Comparison of ENCODE assay signal across 16 cellular contexts in the genomic region with DNA sequence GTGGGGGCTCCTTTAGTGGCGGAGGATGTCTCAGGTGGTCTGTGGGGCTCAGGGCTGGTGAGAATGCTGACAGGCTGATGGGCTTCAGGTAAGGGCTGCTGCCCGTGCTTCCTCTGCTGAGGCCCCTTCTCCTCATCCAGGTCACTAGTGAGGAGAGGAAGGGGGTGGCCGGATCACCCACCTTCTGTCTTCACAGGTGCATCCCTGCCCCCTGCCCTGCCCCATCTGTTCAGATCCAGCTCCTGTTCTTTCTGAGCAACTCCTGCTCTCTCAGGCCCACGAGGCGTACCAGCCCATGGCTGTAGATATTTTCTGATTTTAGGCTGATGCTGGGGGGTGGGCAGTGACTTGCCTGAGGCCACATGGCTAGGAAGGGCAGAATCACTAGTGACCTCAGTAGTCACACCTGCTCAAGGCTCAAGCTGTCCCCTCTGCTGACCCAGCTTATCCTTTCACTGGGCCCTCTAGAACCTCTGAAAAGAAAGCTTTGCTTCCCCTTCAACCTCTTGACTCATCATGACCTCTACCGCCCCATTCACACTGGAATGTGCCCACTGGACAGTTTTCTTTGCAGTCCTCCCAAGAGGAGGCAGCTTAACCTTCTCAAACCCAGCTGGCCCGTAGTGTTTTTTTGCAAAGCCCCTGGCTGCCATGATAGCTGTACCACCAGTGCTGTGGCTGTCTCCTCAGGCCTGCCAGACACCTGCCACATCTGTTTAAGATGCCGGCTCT. TPM values are rescaled to one million over a fixed set of nuclear protein-coding genes. Genes with fewer than 3 reads are reported as not detected.
DNase-seq lines count a peak whose midpoint lies in the region; ATAC-seq, FAIRE-seq and TF ChIP-seq lines count a peak whose summit lies in the region.
"Had no signal": no experiment of that assay in that cellular context is flagged by ENCODE, and none has a peak within 500 bp of the region (broad histone marks: within the 10 kb centered on the region; RNA-seq: fewer than 3 reads in every experiment).

No MANE protein-coding gene starts in this region.

- peaks cover 25% of the 10 kb centered on the region for H3F3A ChIP-seq in neural progenitor cell (ENCODE audit: low read depth)

- in situ Hi-C loops in G401 (cut with HindIII; ENCODE audit: low sequenced_read_pairs) = no loop called here

- H3K4me1 Mint-ChIP-seq in astrocyte (ENCODE audit: low read depth, unreplicated experiment) (peaks cover 29% of the 10 kb centered on the region), neural progenitor cell (peaks cover 25% of the 10 kb centered on the region)

- H4K20me1 ChIP-seq in astrocyte (ENCODE audit: insufficient read depth, low read length) = peaks cover 19% of the 10 kb centered on the region
- H4K20me1 ChIP-seq in neural progenitor cell (ENCODE audit: low read depth) = peaks cover 5% of the 10 kb centered on the region

- H3K4me2 ChIP-seq in astrocyte (ENCODE audit: low read length) (no peak overlapping the region), neural progenitor cell (peak overlapping the region; percentile 40)

- H3K79me2 ChIP-seq in astrocyte (ENCODE audit: insufficient read depth, low read length) (no peaks in the 10 kb centered on the region), neural progenitor cell (ENCODE audit: low read depth) (no peaks in the 10 kb centered on the region)

- H3K9me3 ChIP-seq in astrocyte (ENCODE audit: insufficient read depth, low read depth, low read length) = no peaks in the 10 kb centered on the region
- no peaks in the 10 kb centered on the region for H3K9me3 ChIP-seq in neural progenitor cell (ENCODE audit: low read depth)
- H3K9me3 ChIP-seq: psoas muscle had no signal

- H3K9ac ChIP-seq in astrocyte (ENCODE audit: low read length) (no peak overlapping the region), neural progenitor cell (no peak overlapping the region)

- H3K36me3 Mint-ChIP-seq in astrocyte (ENCODE audit: low read depth, unreplicated experiment) (no peaks in the 10 kb centered on the region), neural progenitor cell (peaks cover 2% of the 10 kb centered on the region)

- H3K36me3 ChIP-seq in astrocyte (ENCODE audit: insufficient read depth, low read length) (no peaks in the 10 kb centered on the region), neural progenitor cell (no peaks in the 10 kb centered on the region)

- no peak overlapping the region for H3K4me3 Mint-ChIP-seq in astrocyte (ENCODE audit: unreplicated experiment)
- H3K4me3 Mint-ChIP-seq in neural progenitor cell = peak overlapping the region; percentile 53

- peak; percentile 60 for DNase-seq in AG08396 (ENCODE audit: low spot score)
- DNase-seq in G401 (ENCODE audit: low spot score) = peak; percentile 44
- no peak for DNase-seq in astrocyte (ENCODE audit: low read depth)
- DNase-seq in neural progenitor cell (ENCODE audit: low spot score) = peak; percentile 46
- no peak for DNase-seq in GM12892 (ENCODE audit: insufficient read length)
- DNase-seq: COR-L47; mesendoderm; NCI-H1105 treated with DMSO at 0.1 percent for 48 hours; psoas muscle; stimulated activated CD4-positive, alpha-beta T cell treated with anti-CD3 and anti-CD28 coated beads, Interleukin-4, amount 100 ng/mL, for 1 hour; stimulated activated naive CD8-positive, alpha-beta T cell treated with anti-CD3 and anti-CD28 coated beads, Interleukin-15, Interleukin-2, amounts not matched to agents 100 U/mL and 50 U/mL, for 24 hours had no signal

- peaks cover 9% of the 10 kb centered on the region for H3K4me1 ChIP-seq in astrocyte (ENCODE audit: insufficient read depth, low read length)
- H3K4me1 ChIP-seq in neural progenitor cell = peaks cover 26% of the 10 kb centered on the region

- no peak for TF ChIP-seq POLR2A in GM12892 (IDR thresholded peaks at IDR 0.05; ENCODE audit: low read depth, low read length)

- no peak overlapping the region for H3K4me3 ChIP-seq in astrocyte (ENCODE audit: insufficient read depth, low read depth, low read length)
- no peak overlapping the region for H3K4me3 ChIP-seq in neural progenitor cell

- no peak for ATAC-seq in HG03039 (IDR thresholded peaks at IDR 0.05; ENCODE audit: unreplicated experiment)
- ATAC-seq in HG03108 (IDR thresholded peaks at IDR 0.05; ENCODE audit: unreplicated experiment) = no peak
- ATAC-seq in HG02885 (IDR thresholded peaks at IDR 0.05; ENCODE audit: poor library complexity, unreplicated experiment) = no peak
- ATAC-seq: stimulated activated naive CD8-positive, alpha-beta T cell treated with anti-CD3 and anti-CD28 coated beads, Interleukin-15, Interleukin-2, amounts not matched to agents 100 U/mL and 50 U/mL, for 24 hours had no signal

- H3K27me3 Mint-ChIP-seq in astrocyte (ENCODE audit: low read depth, unreplicated experiment) (no peaks in the 10 kb centered on the region), neural progenitor cell (ENCODE audit: insufficient read depth, low read depth) (peaks cover 16% of the 10 kb centered on the region)

- no peak for FAIRE-seq in astrocyte (lab: Jason Lieb, UNC)
- no peak for FAIRE-seq in GM12892 (lab: Jason Lieb, UNC)

- no peaks in the 10 kb centered on the region for H3K27me3 ChIP-seq in astrocyte (ENCODE audit: insufficient read depth, low read length)
- no peaks in the 10 kb centered on the region for H3K27me3 ChIP-seq in neural progenitor cell

- H3K27ac ChIP-seq in astrocyte (ENCODE audit: low read depth, low read length) (no peak overlapping the region), neural progenitor cell (peak overlapping the region; percentile 50)

- H3K9me3 Mint-ChIP-seq in astrocyte (ENCODE audit: unreplicated experiment) (no peaks in the 10 kb centered on the region), neural progenitor cell (no peaks in the 10 kb centered on the region)

- H2AFZ ChIP-seq in astrocyte (ENCODE audit: low read depth, low read length) = no peak overlapping the region
- H2AFZ ChIP-seq in neural progenitor cell (replicated peaks) = no peak overlapping the region

- H3K27ac Mint-ChIP-seq in astrocyte (ENCODE audit: unreplicated experiment) (peak overlapping the region; percentile 10), neural progenitor cell (peak overlapping the region; percentile 71)

- TF ChIP-seq CTCF in astrocyte (IDR thresholded peaks at IDR 0.05; ENCODE audit: insufficient read depth, low read depth, low read length) (no peak), neural progenitor cell (IDR thresholded peaks at IDR 0.05) (no peak)

RNA-seq across cellular contexts. Expression of a gene that starts 14.8 kb away (rescaled TPM):
- total RNA-seq in G401 (2014; rRNA removed; shearing (Covaris generic)) = 0.31 TPM in 1 of 2 replicates, not detected in the other
- total RNA-seq in astrocyte = 0.34 and 0.36 TPM in 2 replicates
- 1.8 and 2.0 TPM in 2 replicates for total RNA-seq in neural progenitor cell (ENCODE audit: low replicate concordance)
- polyA plus RNA-seq in GM12892 (2012; ENCODE audit: missing spikeins) = not detected

RNA-seq across cellular contexts. Expression of a gene that starts 14.8 kb away (rescaled TPM):
- total RNA-seq in G401 (2014; rRNA removed; shearing (Covaris generic)) = not detected in 2 replicates
- total RNA-seq in astrocyte (not detected in 2 replicates), neural progenitor cell (ENCODE audit: low replicate concordance) (not detected in 2 replicates)
- polyA plus RNA-seq in GM12892 (2012; ENCODE audit: missing spikeins) = not detected
- total RNA-seq: cardiac septum, epithelial cell of proximal tubule had no signal
- polyA plus RNA-seq: psoas muscle had no signal

RNA-seq across cellular contexts. Expression of a gene that starts 16.2 kb away (rescaled TPM):
- total RNA-seq in G401 (2014; rRNA removed; shearing (Covaris generic)) = 30.6 and 33.0 TPM in 2 replicates
- 46.1 and 47.5 TPM in 2 replicates for total RNA-seq in astrocyte
- total RNA-seq in neural progenitor cell (ENCODE audit: low replicate concordance) = 4.7 and 15.7 TPM in 2 replicates
- polyA plus RNA-seq in GM12892 (2012; ENCODE audit: missing spikeins) = 9.8 TPM

RNA-seq across cellular contexts. Expression of a gene that starts 25.4 kb away (rescaled TPM):
- total RNA-seq in G401 (2014; rRNA removed; shearing (Covaris generic)) = 0.74 TPM in 1 of 2 replicates, not detected in the other
- total RNA-seq in astrocyte = 0.99 TPM in 1 of 2 replicates, not detected in the other
- not detected in 2 replicates for total RNA-seq in neural progenitor cell (ENCODE audit: low replicate concordance)
- polyA plus RNA-seq in GM12892 (2012; ENCODE audit: missing spikeins) = not detected
- total RNA-seq: cardiac septum, epithelial cell of proximal tubule, psoas muscle had no signal
- polyA plus RNA-seq: psoas muscle had no signal

RNA-seq across cellular contexts. Expression of a gene that starts 32.3 kb away (rescaled TPM):
- total RNA-seq in G401 (2014; rRNA removed; shearing (Covaris generic)) = 82.2 and 92.9 TPM in 2 replicates
- 66.8 and 68.3 TPM in 2 replicates for total RNA-seq in astrocyte
- total RNA-seq in neural progenitor cell (ENCODE audit: low replicate concordance) = 15.7 and 44.9 TPM in 2 replicates
- polyA plus RNA-seq in GM12892 (2012; ENCODE audit: missing spikeins) = 6.3 TPM

Comparison
In these comparisons a context has a peak if more than half of its experiments do, and no peak if none do; other contexts are left out.
1. DNase-seq: peak in AG08396 (single experiment), G401 (single experiment) and neural progenitor cell (single experiment); none in astrocyte (single experiment) and GM12892 (single experiment).